In genomic region chr22:19720150-19720827, GRCh38 we compare ENCODE assay signal across 1 cellular context.
TF ChIP-seq lines count a peak whose summit lies in the region.

No MANE protein-coding gene starts in this region.

TF ChIP-seq in K562, 482 proteins besides CTCF, POLR2A, EP300 and RAD21:
- TF ChIP-seq CBFA2T2 (conservative IDR thresholded peaks at IDR 0.05): no peak
- TF ChIP-seq HDAC3 (IDR thresholded peaks at IDR 0.05; ENCODE audit: borderline replicate concordance, partially characterized antibody): no peak
- peak; percentile 43; the same call in 1 of the 2 replicates for TF ChIP-seq ZBTB2 (IDR thresholded peaks at IDR 0.05)
- TF ChIP-seq POLR2G (IDR thresholded peaks at IDR 0.05; ENCODE audit: low read depth, low read length): peak; percentile 64
- TF ChIP-seq GTF2F1 (IDR thresholded peaks at IDR 0.05; ENCODE audit: low read depth, low read length): no peak
- TF ChIP-seq ZNF184 (CRISPR knock-in tag; IDR thresholded peaks at IDR 0.05): no peak
- no peak for TF ChIP-seq ZNF282 (CRISPR knock-in tag; IDR thresholded peaks at IDR 0.05)
- peak; percentile 10 for TF ChIP-seq KDM5B (IDR thresholded peaks at IDR 0.05; ENCODE audit: insufficient replicate concordance, low read depth, low read length)
- TF ChIP-seq SMC3 (conservative IDR thresholded peaks at IDR 0.05; ENCODE audit: insufficient read depth, low read depth, low read length): 0 out of 2 replicates have a peak, but pooled peaks have one; percentile 8
- TF ChIP-seq TAF7 (tag; IDR thresholded peaks at IDR 0.05): 0 out of 2 replicates have a peak, but pooled peaks have one; percentile 30
- no peak for TF ChIP-seq ZNF12 (CRISPR knock-in tag; IDR thresholded peaks at IDR 0.05)
- TF ChIP-seq RBFOX2 (IDR thresholded peaks at IDR 0.05; ENCODE audit: low read depth, low read length): peak; percentile 27
- TF ChIP-seq MXD1 (CRISPR knock-in tag; IDR thresholded peaks at IDR 0.05; ENCODE audit: borderline replicate concordance, poor library complexity, severe bottlenecking): peak; percentile 64
- TF ChIP-seq TRIM24 (IDR thresholded peaks at IDR 0.05): no peak
- 0 out of 2 replicates have a peak, but pooled peaks have one; percentile 14 for TF ChIP-seq SUPT5H (IDR thresholded peaks at IDR 0.05)
- no peak for TF ChIP-seq CSDE1 (IDR thresholded peaks at IDR 0.05)
- peak; percentile 23 for TF ChIP-seq CHD4 (IDR thresholded peaks at IDR 0.05; ENCODE audit: insufficient read depth, insufficient replicate concordance, low read depth, low read length, poor library complexity, severe bottlenecking)
- TF ChIP-seq ZNF280A (IDR thresholded peaks at IDR 0.05; ENCODE audit: low read depth, partially characterized antibody): peak; percentile 13
- no peak for TF ChIP-seq RBBP5 (IDR thresholded peaks at IDR 0.05; ENCODE audit: borderline replicate concordance, insufficient read depth, low read length, poor library complexity, severe bottlenecking)
- 0 out of 2 replicates have a peak, but pooled peaks have one; percentile 26 for TF ChIP-seq HDAC6 (IDR thresholded peaks at IDR 0.05; ENCODE audit: low read depth, low read length)
- 0 out of 2 replicates have a peak, but pooled peaks have one; percentile 27 for TF ChIP-seq ARID2 (IDR thresholded peaks at IDR 0.05)
- peak; percentile 22; the same call in 1 of the 2 replicates for TF ChIP-seq STAT6 (CRISPR knock-in tag; IDR thresholded peaks at IDR 0.05)
- peak in 1 of 2 experiments; percentile 8; a peak in 2 of 4 replicates for TF ChIP-seq SIX5 (IDR thresholded peaks at IDR 0.05; ENCODE audit: borderline replicate concordance in 1 of 2, insufficient read depth in 1 of 2, low read depth in 1 of 2, low read length in 2 of 2)
